ENCODE assay signal across 23 cellular contexts in genomic region chr2:9006368-9006767, GRCh38. TPM values are rescaled to one million over a fixed set of nuclear protein-coding genes. Genes with fewer than 3 reads are reported as not detected.
A peak's percentile ranks its signal among the peaks of the same experiment; 100 is the strongest.
DNase-seq lines count a peak whose midpoint lies in the region; ATAC-seq, FAIRE-seq and TF ChIP-seq lines count a peak whose summit lies in the region.
"Had no signal": no experiment of that assay in that cellular context is flagged by ENCODE, and none has a peak within 500 bp of the region (broad histone marks: within the 10 kb centered on the region; RNA-seq: fewer than 3 reads in every experiment).

No MANE protein-coding gene starts in this region.

- no peaks in the 10 kb centered on the region for H3K27me3 ChIP-seq in CD8-positive, alpha-beta T cell (ENCODE audit: insufficient read depth, low read length)
- no peaks in the 10 kb centered on the region for H3K27me3 ChIP-seq in Panc1 (ENCODE audit: control insufficient read depth, insufficient read depth, low read length)
- no peaks in the 10 kb centered on the region for H3K27me3 ChIP-seq in mesenchymal stem cell (ENCODE audit: control insufficient read depth in 1 of 2, insufficient read depth in 1 of 2, low read length in 2 of 2)

- no peak overlapping the region for H3K27ac ChIP-seq in CD8-positive, alpha-beta T cell (ENCODE audit: low read depth, low read length)
- H3K27ac ChIP-seq in Panc1 (ENCODE audit: low read length) (no peak overlapping the region), mesenchymal stem cell (ENCODE audit: low read length, poor library complexity, severe bottlenecking) (no peak overlapping the region)
- H3K27ac ChIP-seq: 22Rv1; A549; BLaER1 treated with 17β-estradiol and CSF1 and Interleukin-3, amounts not matched to agents 10 nM and 100 nM had no signal

- H3K27ac Mint-ChIP-seq in CD8-positive, alpha-beta T cell, result peak overlapping the region; percentile 14
- H3K27ac Mint-ChIP-seq in neural crest cell (ENCODE audit: unreplicated experiment), result no peak overlapping the region
- H3K27ac Mint-ChIP-seq: B cell; CD4-positive, alpha-beta T cell; CD8-positive, alpha-beta memory T cell had no signal

- intact Hi-C loops in CD8-positive, alpha-beta T cell (cut with DNase I, micrococcal nuclease), result no loop called here
- intact Hi-C loops in Panc1 (cut with micrococcal nuclease; ENCODE audit: unreplicated experiment), result no loop called here

- no peak for FAIRE-seq in frontal cortex (lab: Jason Lieb, UNC)
- FAIRE-seq: A549, G401.6, GM12891, GM19239 had no signal

- peaks cover 5% of the 10 kb centered on the region for H3K27me3 Mint-ChIP-seq in CD8-positive, alpha-beta T cell (ENCODE audit: low read depth)
- peaks cover 5% of the 10 kb centered on the region for H3K27me3 Mint-ChIP-seq in neural crest cell (ENCODE audit: low read depth)
- H3K27me3 Mint-ChIP-seq: CD4-positive, alpha-beta T cell had no signal

- no peak overlapping the region for H4K8ac ChIP-seq in mesenchymal stem cell (ENCODE audit: low read length)

- ATAC-seq in CD8-positive, alpha-beta T cell, result no peak
- no peak for ATAC-seq in Panc1
- no peak for ATAC-seq in HG03378 (IDR thresholded peaks at IDR 0.05; ENCODE audit: unreplicated experiment)
- ATAC-seq: A549 had no signal

- DNase-seq in CD8-positive, alpha-beta T cell, result no peak
- DNase-seq in Panc1 (ENCODE audit: low read depth, low spot score), result no peak
- DNase-seq in mesenchymal stem cell, result no peak
- DNase-seq in neural crest cell (ENCODE audit: low read depth, low spot score), result no peak
- DNase-seq in DMS53 (lab: John Stamatoyannopoulos, UW), result no peak
- DNase-seq in frontal cortex (ENCODE audit: low spot score in 2 of 2), result no peak
- DNase-seq in activated gamma-delta T cell treated with Interleukin-2 at 50 U/mL for 16 hours, result no peak
- DNase-seq: AML-193; CD4-positive, alpha-beta T cell; CD8-positive, alpha-beta memory T cell; COR-L47; DMS 273 treated with DMSO at 0.1 percent for 48 hours; DMS153; DMS79 treated with DMSO at 0.1 percent for 48 hours; GF-D8 had no signal

- peaks cover 9% of the 10 kb centered on the region for H3K4me1 ChIP-seq in CD8-positive, alpha-beta T cell (ENCODE audit: insufficient read depth, low read length)
- H3K4me1 ChIP-seq in Panc1 (ENCODE audit: control insufficient read depth, insufficient read depth, low read length) (peaks cover 28% of the 10 kb centered on the region), mesenchymal stem cell (ENCODE audit: control insufficient read depth, insufficient read depth, low read depth, low read length) (no peaks in the 10 kb centered on the region)

- no peak overlapping the region for H3K4me2 ChIP-seq in mesenchymal stem cell (ENCODE audit: low read length, poor library complexity, severe bottlenecking)
- H3K4me2 ChIP-seq: A549; BLaER1 treated with 17β-estradiol and CSF1 and Interleukin-3, amounts not matched to agents 10 nM and 100 nM had no signal

- H2AK5ac ChIP-seq in mesenchymal stem cell (ENCODE audit: low read length, severe bottlenecking), result no peak overlapping the region

- POLR2A ChIA-PET in CD8-positive, alpha-beta T cell (lab: Charles Lee), result no interaction called here
- POLR2A ChIA-PET in Panc1 (lab: Charles Lee), result interaction anchor here (0.6 kb wide), 1 partner anchor 262 kb away, joined by 7 read pairs; no protein-coding TSS in a partner anchor

- H2BK120ac ChIP-seq in mesenchymal stem cell (ENCODE audit: low read depth, low read length), result no peak overlapping the region

- 94% methylated on average over 2 of the region's 3 CpGs for WGBS in mesenchymal stem cell

- no peak overlapping the region for H3K4me3 Mint-ChIP-seq in CD8-positive, alpha-beta T cell
- peak overlapping the region; percentile 52 for H3K4me3 Mint-ChIP-seq in neural crest cell
- H3K4me3 Mint-ChIP-seq: B cell; CD4-positive, alpha-beta T cell had no signal

- H3K9me3 Mint-ChIP-seq in CD8-positive, alpha-beta T cell, result no peaks in the 10 kb centered on the region
- H3K9me3 Mint-ChIP-seq in neural crest cell, result no peaks in the 10 kb centered on the region
- H3K9me3 Mint-ChIP-seq: CD4-positive, alpha-beta T cell; CD8-positive, alpha-beta memory T cell had no signal

- no peak overlapping the region for H3K9ac ChIP-seq in mesenchymal stem cell (ENCODE audit: low read length)
- H3K9ac ChIP-seq: BLaER1 treated with 17β-estradiol and CSF1 and Interleukin-3, amounts not matched to agents 10 nM and 100 nM had no signal

- H3K4me3 ChIP-seq in CD8-positive, alpha-beta T cell (ENCODE audit: low read depth, low read length), result no peak overlapping the region
- H3K4me3 ChIP-seq in Panc1 (ENCODE audit: low read depth in 2 of 2, low read length in 2 of 2) (no peak overlapping the region), mesenchymal stem cell (ENCODE audit: insufficient read depth in 1 of 2, low read depth in 1 of 2, low read length in 2 of 2) (no peak overlapping the region)
- H3K4me3 ChIP-seq: A549; BLaER1 treated with 17β-estradiol and CSF1 and Interleukin-3, amounts not matched to agents 10 nM and 100 nM had no signal

- no peak for TF ChIP-seq CTCF in CD8-positive, alpha-beta T cell (IDR thresholded peaks at IDR 0.05)
- TF ChIP-seq CTCF in Panc1 (IDR thresholded peaks at IDR 0.05) (no peak), neural crest cell (conservative IDR thresholded peaks at IDR 0.05) (no peak)

- H4K91ac ChIP-seq in mesenchymal stem cell (ENCODE audit: low read length), result no peak overlapping the region

- H3K4me1 Mint-ChIP-seq in CD8-positive, alpha-beta T cell (ENCODE audit: low read depth), result peaks cover 9% of the 10 kb centered on the region
- peaks cover 34% of the 10 kb centered on the region for H3K4me1 Mint-ChIP-seq in neural crest cell

- H3K36me3 ChIP-seq in CD8-positive, alpha-beta T cell (ENCODE audit: insufficient read depth, low read length), result no peaks in the 10 kb centered on the region
- H3K36me3 ChIP-seq in Panc1 (ENCODE audit: control insufficient read depth, insufficient read depth, low read length), result no peaks in the 10 kb centered on the region; the same call in 1 of the 2 replicates
- H3K36me3 ChIP-seq in mesenchymal stem cell (ENCODE audit: control insufficient read depth in 1 of 2, insufficient read depth in 2 of 2, low read depth in 1 of 2, low read length in 2 of 2), result no peaks in the 10 kb centered on the region
- H3K36me3 ChIP-seq: BLaER1 treated with 17β-estradiol and CSF1 and Interleukin-3, amounts not matched to agents 10 nM and 100 nM had no signal

- CTCF ChIA-PET in CD8-positive, alpha-beta T cell (lab: Charles Lee), result no interaction called here
- CTCF ChIA-PET in Panc1 (lab: Charles Lee), result interaction anchor here (0.7 kb wide), 1 partner anchor 29 kb away, joined by 3 read pairs; no protein-coding TSS in a partner anchor

- no peak overlapping the region for H2AFZ ChIP-seq in mesenchymal stem cell (ENCODE audit: low read depth, low read length)

- no peak overlapping the region for H2BK12ac ChIP-seq in mesenchymal stem cell (ENCODE audit: low read length in 2 of 2)

- H3K79me1 ChIP-seq in mesenchymal stem cell (replicated peaks; ENCODE audit: low read length, poor library complexity, severe bottlenecking), result peaks cover 8% of the 10 kb centered on the region

- TSS peak; percentile 16 for BruUV-seq in Panc1 (replicated peaks; lab: Mats Ljungman, UMichigan)

- H3K23ac ChIP-seq in mesenchymal stem cell (ENCODE audit: low read length in 2 of 2), result no peak overlapping the region

- H3K9me3 ChIP-seq in CD8-positive, alpha-beta T cell (ENCODE audit: low read length), result no peaks in the 10 kb centered on the region
- H3K9me3 ChIP-seq in Panc1 (ENCODE audit: control insufficient read depth, insufficient read depth, low read depth, low read length) (no peaks in the 10 kb centered on the region), mesenchymal stem cell (ENCODE audit: control insufficient read depth, low read length) (no peaks in the 10 kb centered on the region)
- H3K9me3 ChIP-seq: A549; BLaER1 treated with 17β-estradiol and CSF1 and Interleukin-3, amounts not matched to agents 10 nM and 100 nM had no signal

- H2BK15ac ChIP-seq in mesenchymal stem cell (ENCODE audit: low read depth, poor library complexity, severe bottlenecking), result peak overlapping the region; percentile 49

- no peak overlapping the region for H3K18ac ChIP-seq in mesenchymal stem cell (ENCODE audit: low read depth in 1 of 2, low read length in 2 of 2)

- no peak overlapping the region for H3K14ac ChIP-seq in mesenchymal stem cell (ENCODE audit: low read length in 2 of 2)

- H3K36me3 Mint-ChIP-seq in CD8-positive, alpha-beta T cell, result no peaks in the 10 kb centered on the region
- peaks cover 2% of the 10 kb centered on the region for H3K36me3 Mint-ChIP-seq in neural crest cell (ENCODE audit: low read depth)

- no peak overlapping the region for H2BK5ac ChIP-seq in mesenchymal stem cell (ENCODE audit: low read depth, low read length, poor library complexity, severe bottlenecking)

- H3K4ac ChIP-seq in mesenchymal stem cell (ENCODE audit: low read depth in 1 of 2, low read length in 2 of 2), result no peak overlapping the region

- in situ Hi-C loops in Panc1 (cut with HindIII; ENCODE audit: low pct_unique_long_range_greater_than_20kb, low sequenced_read_pairs), result no loop called here

RNA-seq across cellular contexts. Expression of gene MBOAT2, which starts 2.9 kb away (rescaled TPM):
- total RNA-seq in CD8-positive, alpha-beta T cell, result 1 to 10 TPM in 1 of 2 experiments, under 1 TPM in 1; 0.54 to 1.1 TPM
- total RNA-seq in Panc1 (2021; ENCODE audit: unreplicated experiment) (34.8 TPM), neural crest cell (53.1 and 58.7 TPM in 2 replicates), frontal cortex (125 TPM)
- polyA plus RNA-seq in Panc1 (2012; ENCODE audit: insufficient read length), result 21.2 TPM
- polyA plus RNA-seq in mesenchymal stem cell (2013, experiment 1 of 2), result 17.4 TPM
- polyA plus RNA-seq in mesenchymal stem cell (2013, experiment 2 of 2), result 19.2 TPM

Comparison
In these comparisons a context has a peak if more than half of its experiments do, and no peak if none do; other contexts are left out.
1. RNA of gene MBOAT2, which starts 2.9 kb away (total RNA-seq): 125 TPM in frontal cortex (single experiment), 53.1 to 58.7 TPM in neural crest cell and 34.8 TPM in Panc1 (single experiment); 0.54 to 1.1 TPM in CD8-positive, alpha-beta T cell; every median in the first group is over 10 times any median in the second.